ENCODE assay signal across 1 cellular context in the genomic region with DNA sequence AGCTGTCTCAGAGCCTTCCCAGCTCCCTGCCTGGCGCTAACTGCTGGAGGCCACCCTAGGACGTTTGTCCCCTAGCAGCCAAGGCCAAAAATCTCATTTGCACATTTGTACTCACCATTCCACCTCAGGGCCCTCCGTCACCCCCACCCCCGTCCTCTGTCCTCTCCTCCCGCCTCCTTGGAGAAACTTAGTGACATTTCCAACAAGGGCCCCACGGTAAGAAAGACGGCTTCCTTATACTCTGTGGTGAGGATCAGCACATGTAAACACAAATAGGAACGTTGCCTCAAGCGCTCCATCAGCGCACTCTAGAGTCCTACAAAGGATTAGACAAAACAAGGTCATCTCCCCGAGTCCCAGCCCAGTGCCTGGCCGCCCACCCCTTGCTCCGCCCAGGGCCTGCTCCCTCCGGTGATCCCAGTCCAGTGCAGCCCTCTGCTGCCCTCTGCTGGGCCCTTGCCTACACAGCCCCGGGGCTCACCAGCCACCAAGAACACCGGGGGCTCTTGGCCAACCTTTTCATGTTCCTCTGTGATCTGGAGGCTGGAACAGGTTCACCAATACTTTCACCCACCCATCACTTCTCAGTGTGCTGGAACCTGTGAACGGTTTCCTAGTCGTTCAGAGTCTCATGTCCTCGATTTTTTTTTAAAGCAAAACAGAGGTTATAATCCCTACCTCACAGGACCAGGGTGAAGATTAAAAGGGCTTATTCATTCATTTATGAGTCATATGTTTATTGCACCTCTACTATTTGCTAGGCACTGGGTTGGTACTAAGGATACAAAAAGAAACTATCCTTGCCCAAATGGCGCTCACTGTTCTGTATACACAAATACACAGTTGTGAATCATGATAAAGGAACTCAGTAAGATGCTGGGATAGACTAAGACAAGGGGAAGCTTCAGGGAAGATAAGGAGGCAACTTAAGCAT.
A peak's percentile ranks its signal among the peaks of the same experiment; 100 is the strongest.
TF ChIP-seq lines count a peak whose summit lies in the region.

No MANE protein-coding gene starts in this region.

TF ChIP-seq in HepG2, 621 proteins besides CTCF, POLR2A, EP300 and RAD21 (continued from another document and continues in another):
- TF ChIP-seq FOXP4 (CRISPR knock-in tag; IDR thresholded peaks at IDR 0.05) (0 out of 2 replicates have a peak, but pooled peaks have one; percentile 47), HNF4A (CRISPR knock-in tag; IDR thresholded peaks at IDR 0.05) (no peak), PCBP1 (IDR thresholded peaks at IDR 0.05; ENCODE audit: borderline replicate concordance, low read depth, low read length) (no peak), HNRNPLL (IDR thresholded peaks at IDR 0.05; ENCODE audit: low read depth, low read length, poor library complexity, severe bottlenecking) (peak; percentile 61), ZBTB1 (CRISPR knock-in tag; IDR thresholded peaks at IDR 0.05; ENCODE audit: borderline replicate concordance) (no peak), HNF4G (IDR thresholded peaks at IDR 0.05; ENCODE audit: borderline replicate concordance, low read depth, low read length) (no peak), HNF4G (CRISPR knock-in tag; IDR thresholded peaks at IDR 0.05; ENCODE audit: borderline replicate concordance, low read depth) (no peak), ZNF710 (CRISPR knock-in tag; IDR thresholded peaks at IDR 0.05; ENCODE audit: borderline replicate concordance) (no peak), ZNF879 (CRISPR knock-in tag; IDR thresholded peaks at IDR 0.05) (0 out of 2 replicates have a peak, but pooled peaks have one; percentile 40), ZKSCAN8 (CRISPR knock-in tag; IDR thresholded peaks at IDR 0.05; ENCODE audit: borderline replicate concordance) (0 out of 2 replicates have a peak, but pooled peaks have one; percentile 26), MED1 (CRISPR knock-in tag; IDR thresholded peaks at IDR 0.05) (peak; percentile 44), ZNF430 (CRISPR knock-in tag; IDR thresholded peaks at IDR 0.05) (0 out of 2 replicates have a peak, but pooled peaks have one; percentile 36), AHDC1 (CRISPR knock-in tag; IDR thresholded peaks at IDR 0.05; ENCODE audit: borderline replicate concordance) (peak; percentile 37; the same call in 1 of the 2 replicates), MAFG (CRISPR knock-in tag; IDR thresholded peaks at IDR 0.05) (no peak), RBM39 (IDR thresholded peaks at IDR 0.05; ENCODE audit: low read depth, low read length, poor library complexity, severe bottlenecking) (peak; percentile 40), ZNF3 (CRISPR knock-in tag; IDR thresholded peaks at IDR 0.05) (no peak), SRSF1 (optimal IDR thresholded peaks at IDR 0.05; ENCODE audit: low read depth, low read length) (no peak), SP1 (IDR thresholded peaks at IDR 0.05) (no peak), SP1 (CRISPR knock-in tag; IDR thresholded peaks at IDR 0.05) (peak; percentile 64; the same call in 1 of the 2 replicates), ZNF670 (CRISPR knock-in tag; IDR thresholded peaks at IDR 0.05; ENCODE audit: borderline replicate concordance) (peak; percentile 62; the same call in 1 of the 2 replicates), ZNF550 (CRISPR knock-in tag; IDR thresholded peaks at IDR 0.05; ENCODE audit: borderline replicate concordance) (no peak), KLF11 (CRISPR knock-in tag; IDR thresholded peaks at IDR 0.05) (no peak), ZNF7 (CRISPR knock-in tag; IDR thresholded peaks at IDR 0.05) (peak; percentile 86), ZNF547 (CRISPR knock-in tag; IDR thresholded peaks at IDR 0.05) (peak; percentile 56; the same call in 1 of the 2 replicates), PITX1 (CRISPR knock-in tag; IDR thresholded peaks at IDR 0.05) (peak; percentile 60; the same call in 1 of the 2 replicates), KDM5B (CRISPR knock-in tag; IDR thresholded peaks at IDR 0.05; ENCODE audit: borderline replicate concordance) (peak; percentile 36; the same call in 1 of the 2 replicates), NFKB2 (CRISPR knock-in tag; IDR thresholded peaks at IDR 0.05; ENCODE audit: borderline replicate concordance) (peak; percentile 57; the same call in 1 of the 2 replicates), SRF (IDR thresholded peaks at IDR 0.05; ENCODE audit: low read depth, low read length) (no peak), SPEN (CRISPR knock-in tag; IDR thresholded peaks at IDR 0.05; ENCODE audit: low read depth) (peak; percentile 44; the same call in 1 of the 2 replicates), ZNF614 (CRISPR knock-in tag; IDR thresholded peaks at IDR 0.05; ENCODE audit: borderline replicate concordance) (peak; percentile 35; the same call in 1 of the 2 replicates), HMGXB3 (CRISPR knock-in tag; IDR thresholded peaks at IDR 0.05; ENCODE audit: borderline replicate concordance) (0 out of 2 replicates have a peak, but pooled peaks have one; percentile 67), ZIK1 (CRISPR knock-in tag; IDR thresholded peaks at IDR 0.05; ENCODE audit: borderline replicate concordance, low read depth) (0 out of 2 replicates have a peak, but pooled peaks have one; percentile 41)
- TF ChIP-seq, protein P1, sequence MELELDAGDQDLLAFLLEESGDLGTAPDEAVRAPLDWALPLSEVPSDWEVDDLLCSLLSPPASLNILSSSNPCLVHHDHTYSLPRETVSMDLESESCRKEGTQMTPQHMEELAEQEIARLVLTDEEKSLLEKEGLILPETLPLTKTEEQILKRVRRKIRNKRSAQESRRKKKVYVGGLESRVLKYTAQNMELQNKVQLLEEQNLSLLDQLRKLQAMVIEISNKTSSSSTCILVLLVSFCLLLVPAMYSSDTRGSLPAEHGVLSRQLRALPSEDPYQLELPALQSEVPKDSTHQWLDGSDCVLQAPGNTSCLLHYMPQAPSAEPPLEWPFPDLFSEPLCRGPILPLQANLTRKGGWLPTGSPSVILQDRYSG (CRISPR knock-in tag; IDR thresholded peaks at IDR 0.05): no peak
- TF ChIP-seq, protein P2, sequence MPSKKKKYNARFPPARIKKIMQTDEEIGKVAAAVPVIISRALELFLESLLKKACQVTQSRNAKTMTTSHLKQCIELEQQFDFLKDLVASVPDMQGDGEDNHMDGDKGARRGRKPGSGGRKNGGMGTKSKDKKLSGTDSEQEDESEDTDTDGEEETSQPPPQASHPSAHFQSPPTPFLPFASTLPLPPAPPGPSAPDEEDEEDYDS (CRISPR knock-in tag; IDR thresholded peaks at IDR 0.05): peak; percentile 47; the same call in 1 of the 2 replicates
- TF ChIP-seq, protein P3, sequence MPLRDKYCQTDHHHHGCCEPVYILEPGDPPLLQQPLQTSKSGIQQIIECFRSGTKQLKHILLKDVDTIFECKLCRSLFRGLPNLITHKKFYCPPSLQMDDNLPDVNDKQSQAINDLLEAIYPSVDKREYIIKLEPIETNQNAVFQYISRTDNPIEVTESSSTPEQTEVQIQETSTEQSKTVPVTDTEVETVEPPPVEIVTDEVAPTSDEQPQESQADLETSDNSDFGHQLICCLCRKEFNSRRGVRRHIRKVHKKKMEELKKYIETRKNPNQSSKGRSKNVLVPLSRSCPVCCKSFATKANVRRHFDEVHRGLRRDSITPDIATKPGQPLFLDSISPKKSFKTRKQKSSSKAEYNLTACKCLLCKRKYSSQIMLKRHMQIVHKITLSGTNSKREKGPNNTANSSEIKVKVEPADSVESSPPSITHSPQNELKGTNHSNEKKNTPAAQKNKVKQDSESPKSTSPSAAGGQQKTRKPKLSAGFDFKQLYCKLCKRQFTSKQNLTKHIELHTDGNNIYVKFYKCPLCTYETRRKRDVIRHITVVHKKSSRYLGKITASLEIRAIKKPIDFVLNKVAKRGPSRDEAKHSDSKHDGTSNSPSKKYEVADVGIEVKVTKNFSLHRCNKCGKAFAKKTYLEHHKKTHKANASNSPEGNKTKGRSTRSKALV (CRISPR knock-in tag; IDR thresholded peaks at IDR 0.05): no peak
- TF ChIP-seq, protein P4, sequence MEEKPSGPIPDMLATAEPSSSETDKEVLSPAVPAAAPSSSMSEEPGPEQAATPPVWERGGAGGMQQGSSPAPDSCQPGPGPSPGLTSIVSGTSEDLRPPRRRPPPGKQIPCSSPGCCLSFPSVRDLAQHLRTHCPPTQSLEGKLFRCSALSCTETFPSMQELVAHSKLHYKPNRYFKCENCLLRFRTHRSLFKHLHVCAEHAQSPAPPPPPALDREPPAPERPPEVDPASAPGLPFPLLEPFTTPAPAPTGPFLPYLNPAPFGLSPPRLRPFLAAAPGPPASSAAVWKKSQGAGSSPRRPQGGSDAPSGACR (CRISPR knock-in tag; IDR thresholded peaks at IDR 0.05): no peak
